ENCODE assay signal across 27 cellular contexts in the genomic region with DNA sequence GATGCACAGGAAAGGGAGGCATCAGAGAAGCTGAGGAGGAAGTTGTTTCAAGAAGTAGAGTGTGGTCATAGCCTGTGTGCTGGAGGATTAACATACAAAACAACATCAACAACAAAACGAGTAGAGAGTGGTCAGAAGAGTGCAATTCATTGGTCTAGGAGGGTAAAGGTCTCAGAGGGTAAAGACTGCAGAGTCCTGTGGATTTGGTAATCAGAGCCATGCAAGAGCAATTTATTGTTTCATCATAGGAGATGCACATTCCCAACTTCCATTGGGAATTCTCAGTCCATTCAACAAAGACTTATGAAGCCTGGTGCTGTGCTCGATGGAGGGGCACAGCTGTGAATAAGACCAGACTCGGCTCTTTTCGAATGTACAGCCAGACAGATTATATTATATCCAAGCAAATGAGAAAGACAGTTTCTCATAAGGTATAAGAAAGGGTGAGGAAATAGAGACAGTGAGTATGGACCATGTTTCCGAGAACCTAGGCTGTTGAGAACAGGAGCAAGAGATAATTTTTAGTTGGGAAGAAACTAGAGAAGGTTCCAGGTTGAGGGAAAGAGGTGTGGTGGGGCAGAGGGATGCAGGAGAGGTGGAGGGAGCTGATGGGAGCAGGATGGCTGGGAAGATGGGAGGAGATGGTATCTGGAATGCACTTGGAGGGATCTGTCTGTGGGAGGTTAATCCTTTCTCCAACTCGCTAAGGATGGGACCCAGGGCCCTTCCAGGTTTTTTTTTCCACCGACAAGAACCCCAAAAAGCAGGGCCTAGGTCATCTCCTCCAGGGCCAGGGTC. TPM values are rescaled to one million over a fixed set of nuclear protein-coding genes. Genes with fewer than 3 reads are reported as not detected.
DNase-seq lines count a peak whose midpoint lies in the region; ATAC-seq and TF ChIP-seq lines count a peak whose summit lies in the region.
"Had no signal": no experiment of that assay in that cellular context is flagged by ENCODE, and none has a peak within 500 bp of the region (broad histone marks: within the 10 kb centered on the region; RNA-seq: fewer than 3 reads in every experiment).

No MANE protein-coding gene starts in this region.

- H3K27me3 Mint-ChIP-seq in CD4-positive, alpha-beta memory T cell, result no peaks in the 10 kb centered on the region
- no peaks in the 10 kb centered on the region for H3K27me3 Mint-ChIP-seq in stimulated activated memory B cell treated with anti-CD40 and anti-IgM and Interleukin-4, amounts not matched to agents 10 μg/mL and 1 μg/mL and 100 μg/mL, for 72 hours
- H3K27me3 Mint-ChIP-seq: activated naive CD4-positive, alpha-beta T cell treated with anti-CD3 and anti-CD28 coated beads, Interleukin-2, amount 50 U/mL, for 24 hours had no signal

- H3K4me1 ChIP-seq in liver (ENCODE audit: control insufficient read depth in 4 of 4, insufficient read depth in 4 of 4, low read length in 3 of 4) (peaks cover 4 to 25% (median 18%) of the 10 kb centered on the region in 4 donors), gastrocnemius medialis (peaks cover 14 to 17% of the 10 kb centered on the region in 2 donors)
- H3K4me1 ChIP-seq in CD4-positive, alpha-beta memory T cell (ENCODE audit: insufficient read depth, low read length), result peaks cover 17% of the 10 kb centered on the region

- in situ Hi-C loops in gastrocnemius medialis (cut with MboI; ENCODE audit: low sequenced_read_pairs in 4 of 4), result no loop called here

- TF ChIP-seq POLR2A in gastrocnemius medialis (IDR thresholded peaks at IDR 0.05), result no peak

- peak overlapping the region in 1 of 7 donors; percentile 62 for H3K27ac Mint-ChIP-seq in CD4-positive, alpha-beta memory T cell
- no peak overlapping the region for H3K27ac Mint-ChIP-seq in stimulated activated memory B cell treated with anti-CD40 and anti-IgM and Interleukin-4, amounts not matched to agents 10 μg/mL and 1 μg/mL and 100 μg/mL, for 72 hours
- H3K27ac Mint-ChIP-seq: activated naive CD4-positive, alpha-beta T cell treated with anti-CD3 and anti-CD28 coated beads, Interleukin-2, amount 50 U/mL, for 24 hours; HFFc6; nephron had no signal

- H3K4me3 ChIP-seq in liver (ENCODE audit: low read depth in 1 of 3, low read length in 3 of 3) (no peak overlapping the region), gastrocnemius medialis (no peak overlapping the region)
- no peak overlapping the region for H3K4me3 ChIP-seq in CD4-positive, alpha-beta memory T cell (ENCODE audit: low read length in 2 of 2)
- H3K4me3 ChIP-seq: cardiac muscle cell, esophagus muscularis mucosa, lower lobe of right lung, pancreas had no signal

- H3K27ac ChIP-seq in liver (ENCODE audit: low read depth in 1 of 2, low read length in 2 of 2), result no peak overlapping the region
- no peak overlapping the region for H3K27ac ChIP-seq in CD4-positive, alpha-beta memory T cell (ENCODE audit: low read depth, low read length)
- H3K27ac ChIP-seq in gastrocnemius medialis, result no peak overlapping the region
- H3K27ac ChIP-seq: cardiac muscle cell, esophagus muscularis mucosa, KMS-11, lower lobe of right lung, pancreas, VCaP had no signal

- POLR2A ChIA-PET in CD4-positive, alpha-beta memory T cell (lab: Charles Lee; ENCODE audit: partially characterized antibody), result no interaction called here

- no peak overlapping the region for H3K4me3 Mint-ChIP-seq in CD4-positive, alpha-beta memory T cell
- H3K4me3 Mint-ChIP-seq in stimulated activated memory B cell treated with anti-CD40 and anti-IgM and Interleukin-4, amounts not matched to agents 10 μg/mL and 1 μg/mL and 100 μg/mL, for 72 hours, result no peak overlapping the region
- H3K4me3 Mint-ChIP-seq: activated naive CD4-positive, alpha-beta T cell treated with anti-CD3 and anti-CD28 coated beads, Interleukin-2, amount 50 U/mL, for 24 hours; HFFc6; nephron had no signal

- H3K4me1 Mint-ChIP-seq in CD4-positive, alpha-beta memory T cell, result peaks cover 13 to 23% (median 19%) of the 10 kb centered on the region in 4 donors
- peaks cover 16% of the 10 kb centered on the region for H3K4me1 Mint-ChIP-seq in stimulated activated memory B cell treated with anti-CD40 and anti-IgM and Interleukin-4, amounts not matched to agents 10 μg/mL and 1 μg/mL and 100 μg/mL, for 72 hours

- H3K9me3 ChIP-seq in liver (ENCODE audit: control insufficient read depth in 4 of 4, low read length in 3 of 4), result no peaks in the 10 kb centered on the region
- no peaks in the 10 kb centered on the region for H3K9me3 ChIP-seq in CD4-positive, alpha-beta memory T cell (ENCODE audit: control insufficient read depth in 1 of 2, low read length in 2 of 2)
- no peaks in the 10 kb centered on the region for H3K9me3 ChIP-seq in gastrocnemius medialis
- H3K9me3 ChIP-seq: esophagus muscularis mucosa, lower lobe of right lung, pancreas had no signal

- TF ChIP-seq CTCF in liver (IDR thresholded peaks at IDR 0.05; ENCODE audit: low read depth, low read length, missing input control), result no peak
- TF ChIP-seq CTCF in gastrocnemius medialis (IDR thresholded peaks at IDR 0.05 in 4 of 5, conservative IDR thresholded peaks at IDR 0.05 in 1 of 5), result no peak

- peak; percentile 11 to 40 for TF ChIP-seq RAD21 in liver (IDR thresholded peaks at IDR 0.05)

- peaks cover 0 to 2% (median 0%) of the 10 kb centered on the region in 8 donors for H3K9me3 Mint-ChIP-seq in CD4-positive, alpha-beta memory T cell
- no peaks in the 10 kb centered on the region for H3K9me3 Mint-ChIP-seq in stimulated activated memory B cell treated with anti-CD40 and anti-IgM and Interleukin-4, amounts not matched to agents 10 μg/mL and 1 μg/mL and 100 μg/mL, for 72 hours
- H3K9me3 Mint-ChIP-seq: activated naive CD4-positive, alpha-beta T cell treated with anti-CD3 and anti-CD28 coated beads, Interleukin-2, amount 50 U/mL, for 24 hours; HFFc6; nephron had no signal

- H3K27me3 ChIP-seq in liver (ENCODE audit: control insufficient read depth in 4 of 4, insufficient read depth in 4 of 4, low read length in 3 of 4) (no peaks in the 10 kb centered on the region), gastrocnemius medialis (no peaks in the 10 kb centered on the region)
- H3K27me3 ChIP-seq in CD4-positive, alpha-beta memory T cell (ENCODE audit: insufficient read depth, low read length), result no peaks in the 10 kb centered on the region
- H3K27me3 ChIP-seq: esophagus muscularis mucosa, pancreas had no signal

- no peaks in the 10 kb centered on the region for H3K36me3 ChIP-seq in liver (ENCODE audit: control insufficient read depth in 4 of 4, insufficient read depth in 3 of 4, low read depth in 1 of 4, low read length in 3 of 4)
- no peaks in the 10 kb centered on the region for H3K36me3 ChIP-seq in CD4-positive, alpha-beta memory T cell (ENCODE audit: insufficient read depth, low read length)
- no peaks in the 10 kb centered on the region for H3K36me3 ChIP-seq in gastrocnemius medialis
- H3K36me3 ChIP-seq: cardiac muscle cell, esophagus muscularis mucosa, lower lobe of right lung, pancreas had no signal

- no peak overlapping the region for H3K9ac ChIP-seq in liver (ENCODE audit: low read depth in 1 of 2, low read length in 2 of 2)
- H3K9ac ChIP-seq: KMS-11 had no signal

- DNase-seq in cardiac septum (ENCODE audit: low spot score), result peak; percentile 54
- no peak for DNase-seq in left ventricle myocardium superior
- DNase-seq in ecto neural progenitor cell (ENCODE audit: low spot score), result peak; percentile 18
- no peak for DNase-seq in CD4-positive, alpha-beta memory T cell
- DNase-seq in gastrocnemius medialis, result no peak
- DNase-seq: activated CD4-positive, alpha-beta T cell treated with anti-CD3 and anti-CD28 coated beads, Interleukin-2, amount 50 U/mL, for 1 hour; anterior cingulate cortex; DMS79; GF-D8; GOT3; HFFc6; kidney; lower lobe of right lung; NCI-H1694; NCI-H510A treated with DMSO at 0.1 percent for 48 hours; right cardiac atrium; Right ventricle myocardium superior; stimulated activated naive CD8-positive, alpha-beta T cell treated with anti-CD3 and anti-CD28 coated beads, Interleukin-15, Interleukin-2, amounts not matched to agents 100 U/mL and 50 U/mL, for 24 hours had no signal

- H3K36me3 Mint-ChIP-seq in CD4-positive, alpha-beta memory T cell, result no peaks in the 10 kb centered on the region
- no peaks in the 10 kb centered on the region for H3K36me3 Mint-ChIP-seq in stimulated activated memory B cell treated with anti-CD40 and anti-IgM and Interleukin-4, amounts not matched to agents 10 μg/mL and 1 μg/mL and 100 μg/mL, for 72 hours

- whole genome bisulfite sequencing in liver, result 75% methylated on average over 7 of the region's 7 CpGs

- CTCF ChIA-PET in CD4-positive, alpha-beta memory T cell (lab: Charles Lee; ENCODE audit: partially characterized antibody), result interaction anchor here (1.3 kb wide), 1 partner anchor 19 kb away, joined by 3 read pairs; no protein-coding TSS in a partner anchor

- ATAC-seq in left ventricle myocardium superior, result no peak
- ATAC-seq in stimulated activated memory B cell treated with anti-CD40 and anti-IgM and Interleukin-4, amounts not matched to agents 10 μg/mL and 1 μg/mL and 100 μg/mL, for 72 hours, result no peak
- no peak for ATAC-seq in gastrocnemius medialis
- ATAC-seq: lower lobe of right lung; pancreas; right cardiac atrium; stimulated activated naive CD8-positive, alpha-beta T cell treated with anti-CD3 and anti-CD28 coated beads, Interleukin-15, Interleukin-2, amounts not matched to agents 100 U/mL and 50 U/mL, for 24 hours had no signal

- intact Hi-C loops in cardiac septum (cut with DNase I) (no loop called here), left ventricle myocardium superior (cut with micrococcal nuclease) (no loop called here), gastrocnemius medialis (cut with DNase I; ENCODE audit: low total_unique reads) (loop anchor here (5.0 kb wide), 1 partner anchor 73 kb away; the partner anchor contains the start of genes DNAI1 and FAM219A)
- intact Hi-C loops in CD4-positive, alpha-beta memory T cell (cut with micrococcal nuclease), result no loop called here

TF ChIP-seq in liver, 16 proteins besides CTCF, POLR2A, EP300 and RAD21 (continues in another document):
- TF ChIP-seq SP1 (IDR thresholded peaks at IDR 0.05), result peak; percentile 96
- peak; percentile 95 to 97 for TF ChIP-seq HNF4A (conservative IDR thresholded peaks at IDR 0.05)

RNA-seq across cellular contexts. Expression of gene MYORG, which starts 7.9 kb away (rescaled TPM):
- 9.7 TPM for total RNA-seq in cardiac septum
- 5.3 TPM for total RNA-seq in left ventricle myocardium superior
- total RNA-seq in liver, result 10 to 100 TPM; 19.0 to 26.6 TPM
- polyA plus RNA-seq in liver, result 10 to 100 TPM; 11.4 to 19.5 TPM
- total RNA-seq in CD4-positive, alpha-beta memory T cell, result 1 to 10 TPM; 1.3 to 1.4 TPM
- under 1 TPM; 0.09 to 0.55 TPM for polyA plus RNA-seq in CD4-positive, alpha-beta memory T cell
- total RNA-seq in gastrocnemius medialis, result 100 to 1,000 TPM in 1 of 4 donors, 10 to 100 TPM in 2, 1 to 10 TPM in 1; 8.6 to 149 (median 49.5) TPM

RNA-seq across cellular contexts. Expression of gene NUDT2, which starts 55.2 kb away (rescaled TPM):
- 23.0 TPM for total RNA-seq in cardiac septum
- total RNA-seq in left ventricle myocardium superior, result 19.6 TPM
- total RNA-seq in liver, result 10 to 100 TPM in 1 of 2 donors, 1 to 10 TPM in 1; 9.2 to 10.6 TPM
- polyA plus RNA-seq in liver, result 10 to 100 TPM; 20.7 to 23.5 TPM
- 10 to 100 TPM; 21.0 TPM for total RNA-seq in CD4-positive, alpha-beta memory T cell
- polyA plus RNA-seq in CD4-positive, alpha-beta memory T cell, result 10 to 100 TPM; 26.2 to 29.3 TPM
- 10 to 100 TPM in 3 of 4 donors, 1 to 10 TPM in 1; 8.2 to 19.9 (median 16.1) TPM for total RNA-seq in gastrocnemius medialis

RNA-seq across cellular contexts. Expression of gene KIF24, which starts 55.5 kb away (rescaled TPM):
- total RNA-seq in cardiac septum (0.89 TPM), left ventricle myocardium superior (0.45 TPM), liver (1 to 10 TPM in 1 of 2 donors, under 1 TPM in 1; 0.17 to 4.1 TPM), gastrocnemius medialis (under 1 TPM; 0.13 to 0.68 (median 0.50) TPM)
- polyA plus RNA-seq in liver, result under 1 TPM; 0.13 to 0.24 TPM
- under 1 TPM; 0.22 to 0.32 TPM for total RNA-seq in CD4-positive, alpha-beta memory T cell
- not detected for polyA plus RNA-seq in CD4-positive, alpha-beta memory T cell

Comparison
In these comparisons a context has a peak if more than half of its experiments do, and no peak if none do; other contexts are left out.
1. DNase-seq: peak in cardiac septum (single experiment) and ecto neural progenitor cell (single experiment); none in left ventricle myocardium superior (single experiment), CD4-positive, alpha-beta memory T cell (0 of 5) and gastrocnemius medialis (0 of 2).